In the genomic region with DNA sequence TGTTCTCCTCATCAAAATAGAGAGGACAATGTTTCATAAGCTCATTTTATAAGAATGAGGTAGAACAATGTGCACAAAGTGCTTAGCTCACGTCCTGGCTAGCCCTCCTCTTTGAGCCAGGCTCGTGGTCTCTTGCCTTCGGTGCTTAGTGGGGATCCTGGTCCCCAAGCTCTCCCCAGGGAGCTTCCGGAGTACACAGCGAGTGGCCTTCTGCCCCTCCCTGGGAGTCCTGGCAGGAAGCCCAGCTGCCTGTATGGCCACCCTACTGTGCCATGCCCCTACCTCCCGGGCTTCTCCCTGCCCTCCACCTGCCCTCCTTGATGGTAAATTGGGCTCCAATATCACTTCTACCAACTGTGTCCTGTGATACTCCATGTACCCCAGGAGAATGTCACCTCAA, we compare ENCODE assay signal across 9 cellular contexts. TPM values are rescaled to one million over a fixed set of nuclear protein-coding genes. Genes with fewer than 3 reads are reported as not detected.
DNase-seq lines count a peak whose midpoint lies in the region; ATAC-seq, FAIRE-seq and TF ChIP-seq lines count a peak whose summit lies in the region.
"Had no signal": no experiment of that assay in that cellular context is flagged by ENCODE, and none has a peak within 500 bp of the region (broad histone marks: within the 10 kb centered on the region; RNA-seq: fewer than 3 reads in every experiment).

No MANE protein-coding gene starts in this region.

- no peak overlapping the region for H2AFZ ChIP-seq in GM12878 (ENCODE audit: control insufficient read depth, low read depth, low read length)

- ATAC-seq in GM12878 (peak; percentile 3), left lobe of liver (no peak), sciatic nerve (no peak)

- intact Hi-C loops in GM12878 (cut with micrococcal nuclease; ENCODE audit: unreplicated experiment) = loop anchor here (2.0 to 5.0 kb wide), 3 partner anchors 17 to 91 kb away; a partner anchor contains a TSS
- intact Hi-C loops in sciatic nerve (cut with DNase I) = no loop called here

- peak overlapping the region; percentile 99 for H3K4me2 ChIP-seq in GM12878 (ENCODE audit: control insufficient read depth, insufficient read depth)

- 0 out of 2 replicates have a peak, but pooled peaks have one; percentile 20 for TF ChIP-seq POLR2A in GM12878 (IDR thresholded peaks at IDR 0.05; ENCODE audit: low read depth, low read length)

- H3K9me3 ChIP-seq in GM12878 (replicated peaks; ENCODE audit: control insufficient read depth, insufficient read depth, low read length) (no peaks in the 10 kb centered on the region), small intestine (ENCODE audit: control insufficient read depth, low read depth) (no peaks in the 10 kb centered on the region)

- H3K4me3 ChIP-seq in GM12878 = peak overlapping the region; percentile 100
- peak overlapping the region; percentile 28 to 48 for H3K4me3 ChIP-seq in small intestine (ENCODE audit: low read depth in 1 of 2, low read length in 2 of 2)

- peaks cover 36 to 37% of the 10 kb centered on the region in 2 experiments for H3K36me3 ChIP-seq in GM12878 (ENCODE audit: control insufficient read depth in 2 of 2, insufficient read depth in 2 of 2, low read length in 1 of 2)
- peaks cover 0 to 6% of the 10 kb centered on the region in 2 donors for H3K36me3 ChIP-seq in small intestine (ENCODE audit: control insufficient read depth in 2 of 2, insufficient read depth in 2 of 2, low read length in 2 of 2)

- WGBS in GM12878 (ENCODE audit: insufficient coverage, insufficient replicate concordance, low lambda C conversion rate, missing lambda C conversion rate) = under 1% methylated on average over 6 of the region's 6 CpGs
- 40 to 44% (median 41%) methylated on average over 6 of the region's 6 CpGs for WGBS in small intestine, 3 donors

- SMC1A ChIA-PET in GM12878 (lab: Charles Lee; ENCODE audit: uncharacterized antibody, unreplicated experiment) = interaction anchor here (0.5 to 16.7 kb wide), 13 partner anchors 11 to 158 kb away, joined by 3 to 303 read pairs (median 4); a partner anchor contains a TSS

- TF ChIP-seq EP300 in GM12878 (IDR thresholded peaks at IDR 0.05; ENCODE audit: borderline replicate concordance in 1 of 2, control insufficient read depth in 1 of 2, low read depth in 2 of 2, low read length in 2 of 2) = no peak

- H3K27me3 ChIP-seq in GM12878 (replicated peaks in 1 of 2; ENCODE audit: control insufficient read depth in 2 of 2, insufficient read depth in 2 of 2, low read length in 1 of 2) = no peaks in the 10 kb centered on the region
- H3K27me3 ChIP-seq in small intestine (ENCODE audit: control insufficient read depth in 2 of 2, insufficient read depth in 2 of 2, low read length in 2 of 2) = no peaks in the 10 kb centered on the region

- DNase-seq in NCI-H524 (lab: John Stamatoyannopoulos, UW) (peak; percentile 23 to 66), NCI-H524 treated with DMSO at 0.1 percent for 48 hours (lab: John Stamatoyannopoulos, UW) (no peak), NCI-H1092 treated with DMSO at 0.1 percent for 48 hours (lab: John Stamatoyannopoulos, UW) (peak; percentile 83), GM12878 (ENCODE audit: low read depth, low spot score) (no peak), small intestine (no peak), medulla oblongata (ENCODE audit: extremely low spot score) (no peak), left lobe of liver (ENCODE audit: low spot score) (no peak), sciatic nerve (ENCODE audit: low spot score) (no peak)
- DNase-seq: SW 1271 had no signal

- TF ChIP-seq CTCF in GM12878 (IDR thresholded peaks at IDR 0.05 in 2 of 3, conservative IDR thresholded peaks at IDR 0.05 in 1 of 3; ENCODE audit: control insufficient read depth in 2 of 3, extremely low read depth in 1 of 3, insufficient read depth in 1 of 3, low read depth in 3 of 3, low read length in 3 of 3) = no peak

- peaks cover 19% of the 10 kb centered on the region for H4K20me1 ChIP-seq in GM12878 (ENCODE audit: control insufficient read depth, insufficient read depth)

- CTCF ChIA-PET in GM12878 (lab: Yijun Ruan, JAX) = interaction anchor here (0.8 to 6.9 kb wide), 9 partner anchors 9 to 157 kb away, joined by 3 to 219 read pairs (median 5); a partner anchor contains a TSS

- H3K4me1 ChIP-seq in GM12878 (ENCODE audit: control insufficient read depth, insufficient read depth, low read length) = peaks cover 57% of the 10 kb centered on the region
- H3K4me1 ChIP-seq in small intestine (ENCODE audit: control insufficient read depth in 2 of 2, insufficient read depth in 1 of 2, low read depth in 1 of 2, low read length in 1 of 2) = no peaks in the 10 kb centered on the region

- H3K27ac ChIP-seq in GM12878 (ENCODE audit: control insufficient read depth, insufficient read depth) (peak overlapping the region; percentile 96), small intestine (ENCODE audit: low read depth in 1 of 2, low read length in 1 of 2) (peak overlapping the region; percentile 18 to 27)

- peaks cover 74% of the 10 kb centered on the region for H3K79me2 ChIP-seq in GM12878 (ENCODE audit: control insufficient read depth, insufficient read depth, low read length)

- peak overlapping the region; percentile 98 for H3K9ac ChIP-seq in GM12878 (ENCODE audit: control insufficient read depth, insufficient read depth, low read length)

- RAD21 ChIA-PET in GM12878 (lab: Charles Lee; ENCODE audit: unreplicated experiment) = interaction anchor here (0.7 to 14.6 kb wide), 10 partner anchors 11 to 227 kb away, joined by 3 to 303 read pairs (median 4); a partner anchor contains a TSS

- BruUV-seq in GM12878 (replicated peaks; lab: Mats Ljungman, UMichigan) = no TSS peak

- POLR2A ChIA-PET in GM12878 (lab: Charles Lee) = interaction anchor here (0.9 to 16.1 kb wide), 7 partner anchors 22 to 160 kb away, joined by 3 to 280 read pairs (median 5); a partner anchor contains a TSS

- no peak for TF ChIP-seq RAD21 in GM12878 (IDR thresholded peaks at IDR 0.05; ENCODE audit: insufficient read depth, low read depth, low read length)

- in situ Hi-C loops in GM12878 (cut with MboI) = loop anchor here (10.0 kb wide), 1 partner anchor 157 kb away; no protein-coding TSS in a partner anchor

- FAIRE-seq in GM12878 (lab: Jason Lieb, UNC) (peak; percentile 18), small intestine (lab: Jason Lieb, UNC) (no peak)

TF ChIP-seq in GM12878, 131 proteins besides CTCF, POLR2A, EP300 and RAD21 (continues in another document):
- no peak for TF ChIP-seq MYB (IDR thresholded peaks at IDR 0.05; ENCODE audit: borderline replicate concordance, low read depth, low read length)

RNA-seq across cellular contexts. Expression of a gene that starts 0.9 kb away (rescaled TPM):
- 406 and 444 TPM in 2 replicates for total RNA-seq in GM12878 (2013; cell fraction: nucleolus; rRNA removed)
- total RNA-seq in GM12878 (2014; rRNA removed) (154 and 176 TPM in 2 replicates), GM12878 (2014; rRNA removed; fragmentation: Illumina TruSeq; extraction: Trizol) (63.7 and 66.1 TPM in 2 replicates), GM12878 (2021) (224 and 232 TPM in 2 replicates), left lobe of liver (1.0 TPM), sciatic nerve (8.8 TPM)
- 91.4 TPM for polyA plus RNA-seq in GM12878 (2011; ENCODE audit: low read depth)
- polyA plus RNA-seq in GM12878 (2011; rRNA removed) (54.3 and 118 TPM in 2 replicates), GM12878 (2014; fragmentation: Illumina TruSeq; extraction: Trizol) (36.1 and 77.2 TPM in 2 replicates), GM12878 (2014; fragmentation: Nextera tagmentation; extraction: Ambion mirVana) (1 to 10 TPM; 1.8 to 3.3 TPM), GM12878 (2014; rRNA removed) (150 and 184 TPM in 2 replicates), GM12878 (2016; fragmentation: Nextera tagmentation; extraction: Ambion mirVana) (100 to 1,000 TPM; 185 to 216 TPM), small intestine (1 to 10 TPM; 1.3 to 4.1 (median 2.1) TPM)
- 111 and 152 TPM in 2 replicates for polyA plus RNA-seq in GM12878 (2011; cell fraction: cytosol; rRNA removed)
- polyA plus RNA-seq in GM12878 (2011; cell fraction: nucleus; rRNA removed) = 518 and 587 TPM in 2 replicates
- 195 and 215 TPM in 2 replicates for polyA plus RNA-seq in GM12878 (2012)
- polyA minus RNA-seq in GM12878 (2011; rRNA and poly(A)+ RNA removed) = 230 and 324 TPM in 2 replicates
- 97.1 and 110 TPM in 2 replicates for polyA minus RNA-seq in GM12878 (2011; cell fraction: cytosol; rRNA and poly(A)+ RNA removed)
- 238 and 294 TPM in 2 replicates for polyA minus RNA-seq in GM12878 (2011; cell fraction: nucleus; rRNA and poly(A)+ RNA removed)

RNA-seq across cellular contexts. Expression of a gene that starts 22.0 kb away (rescaled TPM):
- 36.2 and 40.0 TPM in 2 replicates for total RNA-seq in GM12878 (2013; cell fraction: nucleolus; rRNA removed)
- total RNA-seq in GM12878 (2014; rRNA removed) = 71.6 and 74.7 TPM in 2 replicates
- total RNA-seq in GM12878 (2014; rRNA removed; fragmentation: Illumina TruSeq; extraction: Trizol) = 34.3 and 35.6 TPM in 2 replicates
- 61.2 and 61.6 TPM in 2 replicates for total RNA-seq in GM12878 (2021)
- 25.8 TPM for polyA plus RNA-seq in GM12878 (2011; ENCODE audit: low read depth)
- 22.5 and 30.2 TPM in 2 replicates for polyA plus RNA-seq in GM12878 (2011; rRNA removed)
- 45.3 and 56.3 TPM in 2 replicates for polyA plus RNA-seq in GM12878 (2011; cell fraction: cytosol; rRNA removed)
- 67.7 and 71.7 TPM in 2 replicates for polyA plus RNA-seq in GM12878 (2011; cell fraction: nucleus; rRNA removed)
- polyA plus RNA-seq in GM12878 (2012) = 51.5 and 60.9 TPM in 2 replicates
- 19.1 and 36.2 TPM in 2 replicates for polyA plus RNA-seq in GM12878 (2014; fragmentation: Illumina TruSeq; extraction: Trizol)
- polyA plus RNA-seq in GM12878 (2014; fragmentation: Nextera tagmentation; extraction: Ambion mirVana) = 1 to 10 TPM in 1 of 2 experiments, under 1 TPM in 1; 1.00 to 4.1 TPM
- polyA plus RNA-seq in GM12878 (2014; rRNA removed) = 70.8 and 73.7 TPM in 2 replicates
- 10 to 100 TPM; 75.2 to 82.3 TPM for polyA plus RNA-seq in GM12878 (2016; fragmentation: Nextera tagmentation; extraction: Ambion mirVana)
- 31.6 and 47.1 TPM in 2 replicates for polyA minus RNA-seq in GM12878 (2011; rRNA and poly(A)+ RNA removed)
- 18.2 and 29.1 TPM in 2 replicates for polyA minus RNA-seq in GM12878 (2011; cell fraction: cytosol; rRNA and poly(A)+ RNA removed)
- polyA minus RNA-seq in GM12878 (2011; cell fraction: nucleus; rRNA and poly(A)+ RNA removed) = 15.1 and 19.7 TPM in 2 replicates
- polyA plus RNA-seq in small intestine = 10 to 100 TPM; 23.5 to 32.3 (median 25.9) TPM
- total RNA-seq in left lobe of liver = 44.8 TPM
- 42.9 TPM for total RNA-seq in sciatic nerve

Comparison
In these comparisons a context has a peak if more than half of its experiments do, and no peak if none do; other contexts are left out.
1. DNase-seq: peak in NCI-H524 (2 of 2) and NCI-H1092 treated with DMSO at 0.1 percent for 48 hours (single experiment); none in NCI-H524 treated with DMSO at 0.1 percent for 48 hours (single experiment), GM12878 (single experiment), small intestine (single experiment), medulla oblongata (single experiment), left lobe of liver (single experiment) and sciatic nerve (single experiment).